In the genomic region with DNA sequence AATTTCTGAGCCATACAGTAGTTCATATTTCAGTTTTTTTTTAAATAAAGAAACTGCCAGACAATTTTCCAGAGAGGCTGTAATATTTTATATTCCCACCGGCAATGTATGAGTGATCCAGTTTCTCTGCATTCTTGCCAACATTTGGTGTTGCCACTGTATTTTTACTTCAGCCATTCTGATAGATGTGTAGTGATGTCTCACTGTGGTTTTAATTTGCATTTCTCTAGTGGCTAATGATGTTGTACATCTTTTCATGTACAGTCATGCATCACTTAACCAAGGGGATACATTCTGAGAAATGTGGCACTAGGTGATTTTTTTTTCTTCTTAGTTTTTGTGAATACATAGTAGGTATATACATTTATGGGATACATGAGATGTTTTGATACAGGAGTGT, we compare ENCODE assay signal across 17 cellular contexts.
"Had no signal": no experiment of that assay in that cellular context is flagged by ENCODE, and none has a peak within 500 bp of the region (broad histone marks: within the 10 kb centered on the region; RNA-seq: fewer than 3 reads in every experiment).

No MANE protein-coding gene starts in this region.

- H3K9me3 ChIP-seq: suprapubic skin, thyroid gland had no signal

- FAIRE-seq: colon, small intestine, urothelium cell line had no signal

- H3K4me2 ChIP-seq: hepatocyte had no signal

- DNase-seq: effector memory CD8-positive, alpha-beta T cell; foreskin melanocyte; head of caudate nucleus; kidney glomerular epithelial cell; natural killer cell; sigmoid colon; small intestine; stimulated activated CD4-positive, alpha-beta T cell treated with anti-CD3 and anti-CD28 coated beads, Interleukin-12 subunit alpha, Interleukin-12 subunit beta, amount 100 ng/mL, for 4 hours; stimulated activated naive CD4-positive, alpha-beta T cell; thyroid gland had no signal

- H2AFZ ChIP-seq: hepatocyte had no signal

- H3K27ac ChIP-seq: epithelial cell of prostate, esophagus muscularis mucosa, hepatocyte, right atrium auricular region, sigmoid colon, suprapubic skin, thyroid gland had no signal

- H3K36me3 ChIP-seq: esophagus muscularis mucosa, right atrium auricular region, sigmoid colon, suprapubic skin, thyroid gland had no signal

- H3K27me3 ChIP-seq: esophagus muscularis mucosa, hepatocyte, right atrium auricular region, sigmoid colon, suprapubic skin, thyroid gland had no signal

- H3K4me1 ChIP-seq: esophagus muscularis mucosa, right atrium auricular region, sigmoid colon, suprapubic skin, thyroid gland had no signal

- H3K4me3 ChIP-seq: esophagus muscularis mucosa, hepatocyte, right atrium auricular region, sigmoid colon, suprapubic skin, thyroid gland had no signal

- H3K79me2 ChIP-seq: hepatocyte had no signal

- ATAC-seq: effector memory CD8-positive, alpha-beta T cell; natural killer cell had no signal
